In genomic region chr19:19372656-19373416, GRCh38 we compare ENCODE assay signal across 8 cellular contexts. TPM values are rescaled to one million over a fixed set of nuclear protein-coding genes. Genes with fewer than 3 reads are reported as not detected.
DNase-seq lines count a peak whose midpoint lies in the region; ATAC-seq lines count a peak whose summit lies in the region.

No MANE protein-coding gene starts in this region.

- no peaks in the 10 kb centered on the region for H3K27me3 ChIP-seq in subcutaneous abdominal adipose tissue (ENCODE audit: control insufficient read depth in 5 of 5, insufficient read depth in 4 of 5, low read length in 5 of 5)

- H3K9me3 Mint-ChIP-seq in activated CD8-positive, alpha-beta memory T cell treated with anti-CD3 and anti-CD28 coated beads, Interleukin-2, amount 10 ng/mL, durations not matched to agents 7 days and 5 days (ENCODE audit: low read depth): no peaks in the 10 kb centered on the region
- H3K9me3 Mint-ChIP-seq in activated naive CD4-positive, alpha-beta T cell treated with anti-CD3 and anti-CD28 coated beads, Interleukin-2, amount 50 U/mL, for 24 hours: no peaks in the 10 kb centered on the region

- H3K27me3 Mint-ChIP-seq in activated CD8-positive, alpha-beta memory T cell treated with anti-CD3 and anti-CD28 coated beads, Interleukin-2, amount 10 ng/mL, durations not matched to agents 7 days and 5 days: no peaks in the 10 kb centered on the region
- H3K27me3 Mint-ChIP-seq in activated naive CD4-positive, alpha-beta T cell treated with anti-CD3 and anti-CD28 coated beads, Interleukin-2, amount 50 U/mL, for 24 hours: no peaks in the 10 kb centered on the region

- no peaks in the 10 kb centered on the region for H3K36me3 Mint-ChIP-seq in activated CD8-positive, alpha-beta memory T cell treated with anti-CD3 and anti-CD28 coated beads, Interleukin-2, amount 10 ng/mL, durations not matched to agents 7 days and 5 days
- H3K36me3 Mint-ChIP-seq in activated naive CD4-positive, alpha-beta T cell treated with anti-CD3 and anti-CD28 coated beads, Interleukin-2, amount 50 U/mL, for 24 hours: no peaks in the 10 kb centered on the region

- peak overlapping the region in 1 of 5 donors; percentile 31 for H3K9ac ChIP-seq in subcutaneous abdominal adipose tissue (ENCODE audit: low read length in 5 of 5)

- DNase-seq in activated CD8-positive, alpha-beta memory T cell treated with anti-CD3 and anti-CD28 coated beads, Interleukin-2, amount 10 ng/mL, durations not matched to agents 7 days and 5 days: peak; percentile 79
- DNase-seq in activated CD8-positive, alpha-beta memory T cell treated with anti-CD3 and anti-CD28 coated beads, Interleukin-2, amount 50 U/mL, for 48 hours: no peak
- DNase-seq in NCI-H82 (lab: John Stamatoyannopoulos, UW): peak; percentile 60
- peak; percentile 22 for DNase-seq in iPS-NIHi7 (ENCODE audit: extremely low spot score)

- peaks cover 11% of the 10 kb centered on the region for H3K4me1 Mint-ChIP-seq in activated CD8-positive, alpha-beta memory T cell treated with anti-CD3 and anti-CD28 coated beads, Interleukin-2, amount 10 ng/mL, durations not matched to agents 7 days and 5 days
- peaks cover 8% of the 10 kb centered on the region for H3K4me1 Mint-ChIP-seq in activated naive CD4-positive, alpha-beta T cell treated with anti-CD3 and anti-CD28 coated beads, Interleukin-2, amount 50 U/mL, for 24 hours

- H3K27ac Mint-ChIP-seq in activated CD8-positive, alpha-beta memory T cell treated with anti-CD3 and anti-CD28 coated beads, Interleukin-2, amount 10 ng/mL, durations not matched to agents 7 days and 5 days: peak overlapping the region; percentile 94
- peak overlapping the region; percentile 90 for H3K27ac Mint-ChIP-seq in activated naive CD4-positive, alpha-beta T cell treated with anti-CD3 and anti-CD28 coated beads, Interleukin-2, amount 50 U/mL, for 24 hours

- ATAC-seq in activated CD8-positive, alpha-beta memory T cell treated with anti-CD3 and anti-CD28 coated beads, Interleukin-2, amount 10 ng/mL, durations not matched to agents 7 days and 5 days: peak; percentile 99
- ATAC-seq in HG02642 (IDR thresholded peaks at IDR 0.05; ENCODE audit: poor library complexity, unreplicated experiment) (peak; percentile 83), HG02938 (IDR thresholded peaks at IDR 0.05; ENCODE audit: unreplicated experiment) (no peak)

- H3K4me3 ChIP-seq in subcutaneous abdominal adipose tissue (ENCODE audit: low read depth in 1 of 5, low read length in 5 of 5): peak overlapping the region in 3 of 5 donors; percentile 5 to 37 (median 36)

- H3K27ac ChIP-seq in subcutaneous abdominal adipose tissue (ENCODE audit: low read depth, low read length): peak overlapping the region; percentile 57

- CTCF ChIA-PET in activated CD8-positive, alpha-beta memory T cell treated with anti-CD3 and anti-CD28 coated beads, Interleukin-2, amount 10 ng/mL, durations not matched to agents 7 days and 5 days (lab: Charles Lee): interaction anchor here (0.7 to 2.1 kb wide), 9 partner anchors 8 to 199 kb away, joined by 3 to 18 read pairs (median 7); partner anchors contain the start of gene GATAD2A

- no peaks in the 10 kb centered on the region for H3K9me3 ChIP-seq in subcutaneous abdominal adipose tissue (ENCODE audit: control insufficient read depth in 5 of 5, low read length in 5 of 5)

- H3K36me3 ChIP-seq in subcutaneous abdominal adipose tissue (ENCODE audit: control insufficient read depth in 5 of 5, insufficient read depth in 5 of 5, low read length in 5 of 5): no peaks in the 10 kb centered on the region

- H3K4me1 ChIP-seq in subcutaneous abdominal adipose tissue (ENCODE audit: control insufficient read depth in 5 of 5, insufficient read depth in 5 of 5, low read length in 5 of 5): peaks cover 0 to 22% (median 11%) of the 10 kb centered on the region in 5 donors

- H3K4me3 Mint-ChIP-seq in activated CD8-positive, alpha-beta memory T cell treated with anti-CD3 and anti-CD28 coated beads, Interleukin-2, amount 10 ng/mL, durations not matched to agents 7 days and 5 days: peak overlapping the region; percentile 23
- peak overlapping the region; percentile 68 for H3K4me3 Mint-ChIP-seq in activated naive CD4-positive, alpha-beta T cell treated with anti-CD3 and anti-CD28 coated beads, Interleukin-2, amount 50 U/mL, for 24 hours

RNA-seq across cellular contexts. Expression of gene GATAD2A, which starts 32.6 kb away (rescaled TPM):
- 100 to 1,000 TPM; 159 to 161 TPM for total RNA-seq in activated CD8-positive, alpha-beta memory T cell treated with anti-CD3 and anti-CD28 coated beads, Interleukin-2, amount 10 ng/mL, durations not matched to agents 7 days and 5 days

RNA-seq across cellular contexts. Expression of gene MAU2, which starts 52.2 kb away (rescaled TPM):
- 10 to 100 TPM; 80.6 to 82.4 TPM for total RNA-seq in activated CD8-positive, alpha-beta memory T cell treated with anti-CD3 and anti-CD28 coated beads, Interleukin-2, amount 10 ng/mL, durations not matched to agents 7 days and 5 days

RNA-seq across cellular contexts. Expression of gene SUGP1, which starts 52.5 kb away (rescaled TPM):
- 10 to 100 TPM; 65.2 to 71.1 TPM for total RNA-seq in activated CD8-positive, alpha-beta memory T cell treated with anti-CD3 and anti-CD28 coated beads, Interleukin-2, amount 10 ng/mL, durations not matched to agents 7 days and 5 days
